2 cellular contexts compared by ENCODE assay signal in the genomic region with DNA sequence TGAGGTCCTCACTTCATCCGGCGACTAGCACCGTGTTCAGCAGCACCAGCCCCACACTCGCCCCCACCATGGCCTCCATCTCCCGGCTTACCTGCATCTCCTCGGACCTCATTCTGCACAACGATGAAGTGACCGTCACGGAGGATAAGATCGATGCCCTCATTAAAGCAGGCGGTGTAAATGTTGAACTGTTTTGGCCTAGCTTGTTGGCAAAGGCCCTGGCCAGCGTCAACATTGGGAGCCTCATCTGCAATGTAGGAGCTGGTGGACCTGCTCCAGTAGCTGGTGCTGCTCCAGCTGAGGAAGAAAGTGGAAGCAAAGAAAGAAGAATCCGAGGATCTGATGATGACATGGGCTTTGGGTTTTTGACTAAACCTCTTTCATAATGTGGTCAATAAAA.
TF ChIP-seq lines count a peak whose summit lies in the region.

No MANE protein-coding gene starts in this region.

TF ChIP-seq in GM23338, 12 proteins besides CTCF, POLR2A, EP300 and RAD21 (continued from another document):
- TF ChIP-seq, protein P1, sequence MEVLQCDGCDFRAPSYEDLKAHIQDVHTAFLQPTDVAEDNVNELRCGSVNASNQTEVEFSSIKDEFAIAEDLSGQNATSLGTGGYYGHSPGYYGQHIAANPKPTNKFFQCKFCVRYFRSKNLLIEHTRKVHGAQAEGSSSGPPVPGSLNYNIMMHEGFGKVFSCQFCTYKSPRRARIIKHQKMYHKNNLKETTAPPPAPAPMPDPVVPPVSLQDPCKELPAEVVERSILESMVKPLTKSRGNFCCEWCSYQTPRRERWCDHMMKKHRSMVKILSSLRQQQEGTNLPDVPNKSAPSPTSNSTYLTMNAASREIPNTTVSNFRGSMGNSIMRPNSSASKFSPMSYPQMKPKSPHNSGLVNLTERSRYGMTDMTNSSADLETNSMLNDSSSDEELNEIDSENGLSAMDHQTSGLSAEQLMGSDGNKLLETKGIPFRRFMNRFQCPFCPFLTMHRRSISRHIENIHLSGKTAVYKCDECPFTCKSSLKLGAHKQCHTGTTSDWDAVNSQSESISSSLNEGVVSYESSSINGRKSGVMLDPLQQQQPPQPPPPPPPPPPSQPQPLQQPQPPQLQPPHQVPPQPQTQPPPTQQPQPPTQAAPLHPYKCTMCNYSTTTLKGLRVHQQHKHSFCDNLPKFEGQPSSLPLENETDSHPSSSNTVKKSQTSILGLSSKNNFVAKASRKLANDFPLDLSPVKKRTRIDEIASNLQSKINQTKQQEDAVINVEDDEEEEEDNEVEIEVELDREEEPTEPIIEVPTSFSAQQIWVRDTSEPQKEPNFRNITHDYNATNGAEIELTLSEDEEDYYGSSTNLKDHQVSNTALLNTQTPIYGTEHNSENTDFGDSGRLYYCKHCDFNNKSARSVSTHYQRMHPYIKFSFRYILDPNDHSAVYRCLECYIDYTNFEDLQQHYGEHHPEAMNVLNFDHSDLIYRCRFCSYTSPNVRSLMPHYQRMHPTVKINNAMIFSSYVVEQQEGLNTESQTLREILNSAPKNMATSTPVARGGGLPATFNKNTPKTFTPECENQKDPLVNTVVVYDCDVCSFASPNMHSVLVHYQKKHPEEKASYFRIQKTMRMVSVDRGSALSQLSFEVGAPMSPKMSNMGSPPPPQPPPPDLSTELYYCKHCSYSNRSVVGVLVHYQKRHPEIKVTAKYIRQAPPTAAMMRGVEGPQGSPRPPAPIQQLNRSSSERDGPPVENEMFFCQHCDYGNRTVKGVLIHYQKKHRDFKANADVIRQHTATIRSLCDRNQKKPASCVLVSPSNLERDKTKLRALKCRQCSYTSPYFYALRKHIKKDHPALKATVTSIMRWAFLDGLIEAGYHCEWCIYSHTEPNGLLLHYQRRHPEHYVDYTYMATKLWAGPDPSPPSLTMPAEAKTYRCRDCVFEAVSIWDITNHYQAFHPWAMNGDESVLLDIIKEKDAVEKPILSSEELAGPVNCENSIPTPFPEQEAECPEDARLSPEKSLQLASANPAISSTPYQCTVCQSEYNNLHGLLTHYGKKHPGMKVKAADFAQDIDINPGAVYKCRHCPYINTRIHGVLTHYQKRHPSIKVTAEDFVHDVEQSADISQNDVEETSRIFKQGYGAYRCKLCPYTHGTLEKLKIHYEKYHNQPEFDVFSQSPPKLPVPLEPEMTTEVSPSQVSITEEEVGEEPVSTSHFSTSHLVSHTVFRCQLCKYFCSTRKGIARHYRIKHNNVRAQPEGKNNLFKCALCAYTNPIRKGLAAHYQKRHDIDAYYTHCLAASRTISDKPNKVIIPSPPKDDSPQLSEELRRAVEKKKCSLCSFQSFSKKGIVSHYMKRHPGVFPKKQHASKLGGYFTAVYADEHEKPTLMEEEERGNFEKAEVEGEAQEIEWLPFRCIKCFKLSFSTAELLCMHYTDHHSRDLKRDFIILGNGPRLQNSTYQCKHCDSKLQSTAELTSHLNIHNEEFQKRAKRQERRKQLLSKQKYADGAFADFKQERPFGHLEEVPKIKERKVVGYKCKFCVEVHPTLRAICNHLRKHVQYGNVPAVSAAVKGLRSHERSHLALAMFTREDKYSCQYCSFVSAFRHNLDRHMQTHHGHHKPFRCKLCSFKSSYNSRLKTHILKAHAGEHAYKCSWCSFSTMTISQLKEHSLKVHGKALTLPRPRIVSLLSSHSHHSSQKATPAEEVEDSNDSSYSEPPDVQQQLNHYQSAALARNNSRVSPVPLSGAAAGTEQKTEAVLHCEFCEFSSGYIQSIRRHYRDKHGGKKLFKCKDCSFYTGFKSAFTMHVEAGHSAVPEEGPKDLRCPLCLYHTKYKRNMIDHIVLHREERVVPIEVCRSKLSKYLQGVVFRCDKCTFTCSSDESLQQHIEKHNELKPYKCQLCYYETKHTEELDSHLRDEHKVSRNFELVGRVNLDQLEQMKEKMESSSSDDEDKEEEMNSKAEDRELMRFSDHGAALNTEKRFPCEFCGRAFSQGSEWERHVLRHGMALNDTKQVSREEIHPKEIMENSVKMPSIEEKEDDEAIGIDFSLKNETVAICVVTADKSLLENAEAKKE (CRISPR knock-in tag; IDR thresholded peaks at IDR 0.05): no peak
- TF ChIP-seq CREB1 (CRISPR knock-in tag; IDR thresholded peaks at IDR 0.05; ENCODE audit: low read depth) (no peak), ZNF331 (CRISPR knock-in tag; IDR thresholded peaks at IDR 0.05; ENCODE audit: low read depth) (no peak), POLR2AphosphoS5 (IDR thresholded peaks at IDR 0.05; ENCODE audit: low read depth) (no peak)
- TF ChIP-seq, protein P2, sequence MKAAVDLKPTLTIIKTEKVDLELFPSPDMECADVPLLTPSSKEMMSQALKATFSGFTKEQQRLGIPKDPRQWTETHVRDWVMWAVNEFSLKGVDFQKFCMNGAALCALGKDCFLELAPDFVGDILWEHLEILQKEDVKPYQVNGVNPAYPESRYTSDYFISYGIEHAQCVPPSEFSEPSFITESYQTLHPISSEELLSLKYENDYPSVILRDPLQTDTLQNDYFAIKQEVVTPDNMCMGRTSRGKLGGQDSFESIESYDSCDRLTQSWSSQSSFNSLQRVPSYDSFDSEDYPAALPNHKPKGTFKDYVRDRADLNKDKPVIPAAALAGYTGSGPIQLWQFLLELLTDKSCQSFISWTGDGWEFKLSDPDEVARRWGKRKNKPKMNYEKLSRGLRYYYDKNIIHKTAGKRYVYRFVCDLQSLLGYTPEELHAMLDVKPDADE (IDR thresholded peaks at IDR 0.05): no peak

TF ChIP-seq in H1, 55 proteins besides CTCF, POLR2A, EP300 and RAD21 (continued from another document):
- TF ChIP-seq, protein P3, sequence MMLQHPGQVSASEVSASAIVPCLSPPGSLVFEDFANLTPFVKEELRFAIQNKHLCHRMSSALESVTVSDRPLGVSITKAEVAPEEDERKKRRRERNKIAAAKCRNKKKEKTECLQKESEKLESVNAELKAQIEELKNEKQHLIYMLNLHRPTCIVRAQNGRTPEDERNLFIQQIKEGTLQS (IDR thresholded peaks at IDR 0.05; ENCODE audit: insufficient read depth, low read depth, low read length): no peak
- no peak for TF ChIP-seq NANOG (IDR thresholded peaks at IDR 0.05; ENCODE audit: insufficient read depth, low read depth, low read length, poor library complexity, severe bottlenecking)
- TF ChIP-seq, protein P4, sequence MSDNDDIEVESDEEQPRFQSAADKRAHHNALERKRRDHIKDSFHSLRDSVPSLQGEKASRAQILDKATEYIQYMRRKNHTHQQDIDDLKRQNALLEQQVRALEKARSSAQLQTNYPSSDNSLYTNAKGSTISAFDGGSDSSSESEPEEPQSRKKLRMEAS (IDR thresholded peaks at IDR 0.05): no peak
